In the genomic region with DNA sequence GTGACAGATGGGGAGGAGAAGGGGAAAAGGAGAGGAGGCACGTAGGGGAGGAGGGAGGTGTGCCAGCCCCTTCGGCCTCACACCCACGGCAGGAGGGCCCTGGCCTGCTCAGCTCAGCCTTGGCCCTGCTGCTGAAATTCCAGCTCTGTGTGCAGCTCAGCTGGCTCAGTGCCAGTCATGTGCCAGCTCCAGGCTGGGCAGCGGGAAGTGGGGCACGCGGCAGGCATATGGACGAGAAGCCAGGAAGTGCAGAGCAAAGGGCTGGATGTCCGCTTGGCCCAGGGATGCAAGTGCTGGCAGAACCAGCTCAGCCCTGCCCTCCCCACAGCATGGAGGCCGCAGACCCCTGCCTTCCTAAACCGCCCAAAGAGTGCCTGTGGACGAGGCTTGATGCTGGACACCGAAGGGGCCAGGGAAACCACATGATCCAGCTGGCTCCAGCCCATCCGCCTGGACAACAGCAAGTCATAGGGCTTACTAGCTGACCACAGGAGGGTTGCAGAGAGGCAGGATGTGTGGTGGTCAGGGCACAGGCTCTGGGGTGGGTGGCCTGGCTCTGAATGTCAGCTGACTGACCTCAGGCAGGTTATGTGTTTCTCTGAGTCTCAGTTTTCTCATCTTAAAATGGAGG, we compare ENCODE assay signal across 1 cellular context.
TF ChIP-seq lines count a peak whose summit lies in the region.

No MANE protein-coding gene starts in this region.

TF ChIP-seq in GM23338, 12 proteins besides CTCF, POLR2A, EP300 and RAD21 (continued from another document):
- TF ChIP-seq, protein P1, sequence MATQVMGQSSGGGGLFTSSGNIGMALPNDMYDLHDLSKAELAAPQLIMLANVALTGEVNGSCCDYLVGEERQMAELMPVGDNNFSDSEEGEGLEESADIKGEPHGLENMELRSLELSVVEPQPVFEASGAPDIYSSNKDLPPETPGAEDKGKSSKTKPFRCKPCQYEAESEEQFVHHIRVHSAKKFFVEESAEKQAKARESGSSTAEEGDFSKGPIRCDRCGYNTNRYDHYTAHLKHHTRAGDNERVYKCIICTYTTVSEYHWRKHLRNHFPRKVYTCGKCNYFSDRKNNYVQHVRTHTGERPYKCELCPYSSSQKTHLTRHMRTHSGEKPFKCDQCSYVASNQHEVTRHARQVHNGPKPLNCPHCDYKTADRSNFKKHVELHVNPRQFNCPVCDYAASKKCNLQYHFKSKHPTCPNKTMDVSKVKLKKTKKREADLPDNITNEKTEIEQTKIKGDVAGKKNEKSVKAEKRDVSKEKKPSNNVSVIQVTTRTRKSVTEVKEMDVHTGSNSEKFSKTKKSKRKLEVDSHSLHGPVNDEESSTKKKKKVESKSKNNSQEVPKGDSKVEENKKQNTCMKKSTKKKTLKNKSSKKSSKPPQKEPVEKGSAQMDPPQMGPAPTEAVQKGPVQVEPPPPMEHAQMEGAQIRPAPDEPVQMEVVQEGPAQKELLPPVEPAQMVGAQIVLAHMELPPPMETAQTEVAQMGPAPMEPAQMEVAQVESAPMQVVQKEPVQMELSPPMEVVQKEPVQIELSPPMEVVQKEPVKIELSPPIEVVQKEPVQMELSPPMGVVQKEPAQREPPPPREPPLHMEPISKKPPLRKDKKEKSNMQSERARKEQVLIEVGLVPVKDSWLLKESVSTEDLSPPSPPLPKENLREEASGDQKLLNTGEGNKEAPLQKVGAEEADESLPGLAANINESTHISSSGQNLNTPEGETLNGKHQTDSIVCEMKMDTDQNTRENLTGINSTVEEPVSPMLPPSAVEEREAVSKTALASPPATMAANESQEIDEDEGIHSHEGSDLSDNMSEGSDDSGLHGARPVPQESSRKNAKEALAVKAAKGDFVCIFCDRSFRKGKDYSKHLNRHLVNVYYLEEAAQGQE (IDR thresholded peaks at IDR 0.05; ENCODE audit: unreplicated experiment), result no peak
- TF ChIP-seq, protein P2, sequence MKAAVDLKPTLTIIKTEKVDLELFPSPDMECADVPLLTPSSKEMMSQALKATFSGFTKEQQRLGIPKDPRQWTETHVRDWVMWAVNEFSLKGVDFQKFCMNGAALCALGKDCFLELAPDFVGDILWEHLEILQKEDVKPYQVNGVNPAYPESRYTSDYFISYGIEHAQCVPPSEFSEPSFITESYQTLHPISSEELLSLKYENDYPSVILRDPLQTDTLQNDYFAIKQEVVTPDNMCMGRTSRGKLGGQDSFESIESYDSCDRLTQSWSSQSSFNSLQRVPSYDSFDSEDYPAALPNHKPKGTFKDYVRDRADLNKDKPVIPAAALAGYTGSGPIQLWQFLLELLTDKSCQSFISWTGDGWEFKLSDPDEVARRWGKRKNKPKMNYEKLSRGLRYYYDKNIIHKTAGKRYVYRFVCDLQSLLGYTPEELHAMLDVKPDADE (IDR thresholded peaks at IDR 0.05), result no peak
- no peak for TF ChIP-seq CREB1 (CRISPR knock-in tag; IDR thresholded peaks at IDR 0.05; ENCODE audit: low read depth)
